In the genomic region with DNA sequence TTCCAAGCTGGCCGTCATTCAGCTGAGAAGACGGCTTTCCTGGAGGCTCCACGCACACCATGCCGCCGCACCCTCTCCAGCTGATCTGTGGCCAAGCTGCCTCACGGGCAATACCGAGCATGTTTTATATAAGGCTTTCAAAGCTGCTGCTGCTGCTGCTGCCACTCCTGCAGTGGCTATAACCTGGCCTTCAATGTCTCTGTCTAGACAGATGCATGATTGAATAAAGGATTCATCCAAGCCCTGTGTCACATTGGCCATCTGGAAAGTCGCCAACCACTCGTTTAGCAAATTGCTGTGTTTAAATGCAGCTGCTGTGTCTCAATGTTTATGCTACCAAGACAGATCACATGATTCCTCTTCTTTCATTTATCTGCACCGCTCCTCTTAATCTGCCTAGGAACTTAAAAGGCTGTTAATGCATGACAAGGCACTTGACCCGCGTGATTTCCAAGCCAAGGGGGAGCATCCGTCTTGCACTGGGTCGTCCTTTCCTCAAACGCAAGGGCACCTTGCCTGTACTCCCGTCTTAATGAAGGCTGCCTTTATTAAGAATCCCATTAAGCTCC, we compare ENCODE assay signal across 9 cellular contexts.
DNase-seq lines count a peak whose midpoint lies in the region; ATAC-seq and TF ChIP-seq lines count a peak whose summit lies in the region.
"Had no signal": no experiment of that assay in that cellular context is flagged by ENCODE, and none has a peak within 500 bp of the region (broad histone marks: within the 10 kb centered on the region; RNA-seq: fewer than 3 reads in every experiment).

No MANE protein-coding gene starts in this region.

- in situ Hi-C loops in SK-MEL-5 (cut with HindIII; ENCODE audit: low pct_unique_long_range_greater_than_20kb, low sequenced_read_pairs): no loop called here

- no peaks in the 10 kb centered on the region for H3K27me3 ChIP-seq in hepatocyte
- no peaks in the 10 kb centered on the region for H3K27me3 ChIP-seq in thyroid gland

- H3K4me3 ChIP-seq in hepatocyte (no peak overlapping the region), thyroid gland (replicated peaks in 1 of 3) (no peak overlapping the region)

- peak; percentile 76 for DNase-seq in NCI-H146 (lab: John Stamatoyannopoulos, UW)
- DNase-seq in SK-MEL-5 (ENCODE audit: low read depth, low spot score): peak; percentile 98
- DNase-seq in hepatocyte (ENCODE audit: low spot score): peak; percentile 62
- peak; percentile 43 to 47 for DNase-seq in thyroid gland
- DNase-seq in iPS-NIHi7 (ENCODE audit: extremely low spot score): no peak
- DNase-seq: NK-92 treated with Interleukin-12 subunit alpha and Interleukin-12 subunit beta, amount 100 ng/mL, for 24 hours had no signal

- H3K9me2 ChIP-seq in hepatocyte (replicated peaks; ENCODE audit: insufficient read depth): no peaks in the 10 kb centered on the region

- H3K79me2 ChIP-seq in hepatocyte: no peaks in the 10 kb centered on the region
- H3K79me2 ChIP-seq: parathyroid adenoma had no signal

- 50% methylated on average over 16 of the region's 16 CpGs for WGBS in hepatocyte (ENCODE audit: low lambda C conversion rate, missing lambda C conversion rate)
- 46 to 47% methylated on average over 16 of the region's 16 CpGs for WGBS in thyroid gland, 2 donors

- H3K36me3 ChIP-seq in hepatocyte (replicated peaks; ENCODE audit: insufficient read depth, low read depth): no peaks in the 10 kb centered on the region
- no peaks in the 10 kb centered on the region for H3K36me3 ChIP-seq in thyroid gland

- TF ChIP-seq POLR2A in thyroid gland (IDR thresholded peaks at IDR 0.05): no peak

- H2AFZ ChIP-seq in hepatocyte: peak overlapping the region; percentile 54
- H2AFZ ChIP-seq: parathyroid adenoma had no signal

- no peak for ATAC-seq in GM21526 (IDR thresholded peaks at IDR 0.05; ENCODE audit: low FRiP score, unreplicated experiment)
- no peak for ATAC-seq in HG03457 (IDR thresholded peaks at IDR 0.05; ENCODE audit: unreplicated experiment)

- intact Hi-C loops in thyroid gland (cut with DNase I): loop anchor here (10.0 kb wide), 2 partner anchors 128 to 902 kb away; no protein-coding TSS in a partner anchor

- no peaks in the 10 kb centered on the region for H4K20me1 ChIP-seq in hepatocyte (ENCODE audit: insufficient read depth, poor library complexity, severe bottlenecking)

- H3K9me3 ChIP-seq in hepatocyte (ENCODE audit: low read depth): no peaks in the 10 kb centered on the region
- no peaks in the 10 kb centered on the region for H3K9me3 ChIP-seq in thyroid gland

- TF ChIP-seq CTCF in hepatocyte (IDR thresholded peaks at IDR 0.05; ENCODE audit: poor library complexity) (no peak), thyroid gland (IDR thresholded peaks at IDR 0.05) (no peak)

- peak overlapping the region; percentile 35 for H3K4me2 ChIP-seq in hepatocyte

- H3K4me1 ChIP-seq in hepatocyte (ENCODE audit: insufficient read depth): peaks cover 24% of the 10 kb centered on the region
- H3K4me1 ChIP-seq in thyroid gland: peaks cover 19 to 25% of the 10 kb centered on the region in 2 donors

- peak overlapping the region; percentile 91 for H3K27ac ChIP-seq in hepatocyte
- H3K27ac ChIP-seq in thyroid gland: peak overlapping the region in 1 of 3 donors; percentile 86
- H3K27ac ChIP-seq: parathyroid adenoma had no signal
